In genomic region chr4:137370206-137370633, GRCh38 we compare ENCODE assay signal across 17 cellular contexts.
DNase-seq lines count a peak whose midpoint lies in the region; ATAC-seq, FAIRE-seq and TF ChIP-seq lines count a peak whose summit lies in the region.
"Had no signal": no experiment of that assay in that cellular context is flagged by ENCODE, and none has a peak within 500 bp of the region (broad histone marks: within the 10 kb centered on the region; RNA-seq: fewer than 3 reads in every experiment).

No MANE protein-coding gene starts in this region.

- FAIRE-seq in K562 (lab: Jason Lieb, UNC), result no peak
- FAIRE-seq in keratinocyte (lab: Jason Lieb, UNC), result no peak

- no peak for TF ChIP-seq CTCF in AG04449 (IDR thresholded peaks at IDR 0.05; ENCODE audit: insufficient read depth, low read length, missing control alignments)
- TF ChIP-seq CTCF in IMR-90 (conservative IDR thresholded peaks at IDR 0.05; ENCODE audit: low read depth, low read length), result no peak
- no peak for TF ChIP-seq CTCF in K562 (IDR thresholded peaks at IDR 0.05 in 2 of 3, conservative IDR thresholded peaks at IDR 0.05 in 1 of 3; ENCODE audit: insufficient read depth in 2 of 3, low read depth in 1 of 3, low read length in 3 of 3)
- no peak for TF ChIP-seq CTCF in keratinocyte (optimal IDR thresholded peaks at IDR 0.05 in 1 of 3, IDR thresholded peaks at IDR 0.05 in 1 of 3, conservative IDR thresholded peaks at IDR 0.05 in 1 of 3; ENCODE audit: extremely low read depth in 1 of 3, insufficient read depth in 2 of 3, low read length in 3 of 3)
- TF ChIP-seq CTCF in progenitor cell of endocrine pancreas (IDR thresholded peaks at IDR 0.05; ENCODE audit: unreplicated experiment), result no peak

- H3K9me3 ChIP-seq in IMR-90 (ENCODE audit: control insufficient read depth, insufficient read depth, low read length) (no peaks in the 10 kb centered on the region), K562 (replicated peaks; ENCODE audit: control insufficient read depth, insufficient read depth, low read depth, low read length) (peaks cover 1% of the 10 kb centered on the region; the same call in 1 of the 2 replicates), keratinocyte (ENCODE audit: control insufficient read depth, low read depth, low read length) (no peaks in the 10 kb centered on the region)

- DNase-seq in AG04449 (ENCODE audit: low read depth, low spot score), result peak; percentile 42
- DNase-seq in IMR-90, result peak; percentile 85
- DNase-seq in K562 (ENCODE audit: extremely low read depth in 1 of 4, low spot score in 3 of 4), result no peak
- peak; percentile 33 for DNase-seq in keratinocyte (ENCODE audit: low read depth, low spot score)
- DNase-seq in NCI-H82 treated with DMSO at 0.1 percent for 48 hours (lab: John Stamatoyannopoulos, UW; ENCODE audit: unreplicated experiment), result no peak
- no peak for DNase-seq in progenitor cell of endocrine pancreas (ENCODE audit: low spot score, unreplicated experiment)
- no peak for DNase-seq in GDM1 (lab: John Stamatoyannopoulos, UW)
- DNase-seq: activated CD4-positive, alpha-beta T cell treated with anti-CD3 and anti-CD28 coated beads, Interleukin-2, amount 50 U/mL, for 1 hour; amygdala; effector memory CD4-positive, alpha-beta T cell; NCI-H1694 treated with DMSO at 0.1 percent for 48 hours; NCI-H526 treated with DMSO at 0.1 percent for 48 hours; stimulated activated CD4-positive, alpha-beta T cell treated with anti-CD3 and anti-CD28 coated beads, Interleukin-15, amount 100 ng/mL, for 24 hours had no signal

- no peak overlapping the region for H3K4me3 Mint-ChIP-seq in progenitor cell of endocrine pancreas (ENCODE audit: low read depth)
- H3K4me3 Mint-ChIP-seq: activated T-helper 1 cell treated with anti-CD3 and anti-CD28 coated beads, Interleukin-12 subunit alpha, Interleukin-12 subunit beta, Interleukin-2, Interleukin-4 antibody, amounts not matched to agents 30 ng/mL and 10 ng/mL and 1 ng/mL, durations not matched to agents 14 hours and 24 hours and 36 hours; memory B cell had no signal

- no peaks in the 10 kb centered on the region for H3K36me3 Mint-ChIP-seq in progenitor cell of endocrine pancreas (ENCODE audit: insufficient read depth)
- H3K36me3 Mint-ChIP-seq: memory B cell had no signal

- no peak overlapping the region for H3K18ac ChIP-seq in IMR-90 (ENCODE audit: low read depth, low read length)

- POLR2A ChIA-PET in AG04449 (lab: Yijun Ruan, JAX), result no interaction called here
- POLR2A ChIA-PET in IMR-90 (lab: Charles Lee; ENCODE audit: unreplicated experiment), result no interaction called here
- POLR2A ChIA-PET in K562 (lab: Yijun Ruan, JAX), result no interaction called here

- H4K8ac ChIP-seq in IMR-90 (ENCODE audit: low read depth in 2 of 2, low read length in 2 of 2), result no peak overlapping the region; a peak in 1 of 4 replicates

- intact Hi-C loops in IMR-90 (cut with micrococcal nuclease) (loop anchor here (5.0 to 10.0 kb wide), 2 partner anchors 147 to 245 kb away; no protein-coding TSS in a partner anchor), K562 (cut with micrococcal nuclease) (no loop called here)

- H2AFZ ChIP-seq in IMR-90 (replicated peaks; ENCODE audit: low read length, poor library complexity) (no peak overlapping the region), K562 (ENCODE audit: low read depth, low read length) (no peak overlapping the region), keratinocyte (ENCODE audit: control insufficient read depth, low read length) (no peak overlapping the region)

- TF ChIP-seq RAD21 in IMR-90 (IDR thresholded peaks at IDR 0.05; ENCODE audit: low read length), result no peak
- no peak for TF ChIP-seq RAD21 in K562 (CRISPR knock-in tag; conservative IDR thresholded peaks at IDR 0.05 in 1 of 2, IDR thresholded peaks at IDR 0.05 in 1 of 2)

- H2BK20ac ChIP-seq in IMR-90 (ENCODE audit: low read depth, low read length), result no peak overlapping the region

- TF ChIP-seq POLR2A in IMR-90 (IDR thresholded peaks at IDR 0.05; ENCODE audit: low read depth, low read length), result no peak
- no peak for TF ChIP-seq POLR2A in K562 (conservative IDR thresholded peaks at IDR 0.05)

- H3K27me3 ChIP-seq in IMR-90 (ENCODE audit: control insufficient read depth, insufficient read depth, low read length) (no peaks in the 10 kb centered on the region), K562 (ENCODE audit: control insufficient read depth in 2 of 2, insufficient read depth in 2 of 2, low read length in 2 of 2) (no peaks in the 10 kb centered on the region), keratinocyte (ENCODE audit: control insufficient read depth, extremely low read depth, insufficient read depth, low read length) (no peaks in the 10 kb centered on the region)

- no peak overlapping the region for H3K23ac ChIP-seq in IMR-90 (ENCODE audit: low read depth, low read length)

- H4K20me1 ChIP-seq in IMR-90 (ENCODE audit: insufficient read depth, low read length), result no peaks in the 10 kb centered on the region
- H4K20me1 ChIP-seq in K562 (replicated peaks; ENCODE audit: control insufficient read depth, insufficient read depth, low read length), result no peaks in the 10 kb centered on the region
- H4K20me1 ChIP-seq in keratinocyte (ENCODE audit: control insufficient read depth, extremely low read depth, insufficient read depth, low read length), result no peaks in the 10 kb centered on the region

- no peak overlapping the region for H2BK120ac ChIP-seq in IMR-90 (ENCODE audit: low read depth, low read length)

- TF ChIP-seq EP300 in K562 (IDR thresholded peaks at IDR 0.05; ENCODE audit: low read length), result no peak

- ATAC-seq in IMR-90 (ENCODE audit: low read depth), result peak; percentile 68
- no peak for ATAC-seq in K562
- ATAC-seq in HG03342 (IDR thresholded peaks at IDR 0.05; ENCODE audit: unreplicated experiment), result no peak

- CTCF ChIA-PET in AG04449 (lab: Yijun Ruan, JAX), result no interaction called here
- CTCF ChIA-PET in IMR-90 (lab: Yijun Ruan, JAX), result interaction anchor here (0.7 kb wide), 1 partner anchor 162 kb away, joined by 3 read pairs; no protein-coding TSS in a partner anchor
- CTCF ChIA-PET in K562 (lab: Yijun Ruan, JAX; ENCODE audit: low intra/inter-chr PET ratio), result no interaction called here

- H3K4me1 ChIP-seq in IMR-90 (ENCODE audit: control insufficient read depth, insufficient read depth, low read length) (peaks cover 12% of the 10 kb centered on the region), K562 (replicated peaks in 1 of 2; ENCODE audit: control insufficient read depth in 2 of 2, insufficient read depth in 2 of 2, low read length in 2 of 2) (no peaks in the 10 kb centered on the region), keratinocyte (ENCODE audit: control insufficient read depth, extremely low read depth, insufficient read depth, low read length) (peaks cover 28% of the 10 kb centered on the region)

- H3K56ac ChIP-seq in IMR-90 (ENCODE audit: extremely low read depth, insufficient read depth, low read length), result no peak overlapping the region

- no peak overlapping the region for H2BK15ac ChIP-seq in IMR-90 (ENCODE audit: low read depth, low read length)

- H3K9me1 ChIP-seq in IMR-90 (ENCODE audit: insufficient read depth, low read length) (0 out of 2 replicates have a peak, but pooled peaks cover 3% of the 10 kb centered on the region), K562 (ENCODE audit: control insufficient read depth, insufficient read depth, low read length) (no peaks in the 10 kb centered on the region), keratinocyte (ENCODE audit: control insufficient read depth, extremely low read depth, insufficient read depth, low read length) (no peaks in the 10 kb centered on the region)

- H2AK9ac ChIP-seq in IMR-90 (replicated peaks; ENCODE audit: low read depth, low read length, poor library complexity), result no peak overlapping the region

- H3K27ac ChIP-seq in IMR-90 (ENCODE audit: insufficient read depth, low read length), result no peak overlapping the region
- no peak overlapping the region for H3K27ac ChIP-seq in K562 (ENCODE audit: extremely low read depth, low read depth, low read length)
- H3K27ac ChIP-seq in keratinocyte (ENCODE audit: control insufficient read depth, insufficient read depth, low read length), result peak overlapping the region; percentile 55
- H3K27ac ChIP-seq: KMS-11 had no signal

- no peaks in the 10 kb centered on the region for H3K27me3 Mint-ChIP-seq in progenitor cell of endocrine pancreas
- H3K27me3 Mint-ChIP-seq: memory B cell had no signal

- H3K9me3 Mint-ChIP-seq in progenitor cell of endocrine pancreas (ENCODE audit: low read depth), result no peaks in the 10 kb centered on the region
- H3K9me3 Mint-ChIP-seq: activated T-helper 1 cell treated with anti-CD3 and anti-CD28 coated beads, Interleukin-12 subunit alpha, Interleukin-12 subunit beta, Interleukin-2, Interleukin-4 antibody, amounts not matched to agents 30 ng/mL and 10 ng/mL and 1 ng/mL, durations not matched to agents 14 hours and 24 hours and 36 hours had no signal

- H3K36me3 ChIP-seq in IMR-90 (ENCODE audit: control insufficient read depth, insufficient read depth, low read length) (no peaks in the 10 kb centered on the region), K562 (ENCODE audit: control insufficient read depth, insufficient read depth, low read length) (no peaks in the 10 kb centered on the region), keratinocyte (ENCODE audit: control insufficient read depth in 2 of 2, extremely low read depth in 1 of 2, insufficient read depth in 2 of 2, low read length in 2 of 2) (no peaks in the 10 kb centered on the region)

- no peak overlapping the region for H2AK5ac ChIP-seq in IMR-90 (ENCODE audit: low read depth, low read length)

- H3K4me3 ChIP-seq in AG04449 (ENCODE audit: low read depth, low read length), result no peak overlapping the region
- H3K4me3 ChIP-seq in IMR-90 (ENCODE audit: insufficient read depth, low read depth, low read length), result no peak overlapping the region
- no peak overlapping the region for H3K4me3 ChIP-seq in K562
- no peak overlapping the region for H3K4me3 ChIP-seq in keratinocyte (ENCODE audit: control insufficient read depth in 2 of 3, extremely low read depth in 1 of 3, insufficient read depth in 2 of 3, low read depth in 1 of 3, low read length in 3 of 3)

- H3K9ac ChIP-seq in IMR-90 (ENCODE audit: low read depth, low read length) (no peak overlapping the region), K562 (ENCODE audit: insufficient read depth in 1 of 2, low read depth in 2 of 2, low read length in 2 of 2) (no peak overlapping the region), keratinocyte (ENCODE audit: control insufficient read depth, extremely low read depth, insufficient read depth, low read length) (no peak overlapping the region)
- H3K9ac ChIP-seq: KMS-11 had no signal

- H3K4me1 Mint-ChIP-seq in progenitor cell of endocrine pancreas (ENCODE audit: low read depth), result peaks cover 1% of the 10 kb centered on the region
- H3K4me1 Mint-ChIP-seq: memory B cell had no signal

- in situ Hi-C loops in IMR-90 (cut with MboI; ENCODE audit: low sequenced_read_pairs) (no loop called here), K562 (cut with MboI) (no loop called here)

- no CpG with 5 or more reads among the region's 3 CpGs for WGBS in IMR-90 (ENCODE audit: extremely low coverage in 2 of 2, insufficient read length in 1 of 2), 2 experiments
- WGBS in K562 (ENCODE audit: insufficient coverage, low coverage, missing lambda C conversion rate), result 8% methylated on average over 3 of the region's 3 CpGs

- no peak overlapping the region for H4K91ac ChIP-seq in IMR-90 (ENCODE audit: insufficient read depth, low read depth, low read length)

- H3K79me1 ChIP-seq in IMR-90 (ENCODE audit: low read depth in 1 of 2, low read length in 2 of 2), result no peaks in the 10 kb centered on the region

- no peak overlapping the region for H3K14ac ChIP-seq in IMR-90 (replicated peaks; ENCODE audit: low read depth, low read length)

- no peak overlapping the region for H3K27ac Mint-ChIP-seq in progenitor cell of endocrine pancreas
- H3K27ac Mint-ChIP-seq: activated T-helper 1 cell treated with anti-CD3 and anti-CD28 coated beads, Interleukin-12 subunit alpha, Interleukin-12 subunit beta, Interleukin-2, Interleukin-4 antibody, amounts not matched to agents 30 ng/mL and 10 ng/mL and 1 ng/mL, durations not matched to agents 14 hours and 24 hours and 36 hours; memory B cell had no signal

- dilution Hi-C loops in IMR-90 (cut with HindIII; ENCODE audit: low sequenced_read_pairs, unreplicated experiment) (no loop called here), keratinocyte (cut with MboI; ENCODE audit: extremely low pct_ligation_motif_present, low sequenced_read_pairs) (no loop called here)

- H3K4me2 ChIP-seq in IMR-90 (ENCODE audit: low read depth, low read length) (peak overlapping the region; percentile 57; the same call in 1 of the 2 replicates), K562 (ENCODE audit: insufficient read depth, low read length) (no peak overlapping the region), keratinocyte (ENCODE audit: control insufficient read depth, extremely low read depth, insufficient read depth, low read depth, low read length) (no peak overlapping the region)
- H3K4me2 ChIP-seq: KMS-11 had no signal

- H4K5ac ChIP-seq in IMR-90 (ENCODE audit: low read depth, low read length), result no peak overlapping the region

- BruUV-seq in IMR-90 (replicated peaks; lab: Mats Ljungman, UMichigan) (no TSS peak), K562 (replicated peaks; lab: Mats Ljungman, UMichigan) (no TSS peak)

- H3K79me2 ChIP-seq in K562 (ENCODE audit: control insufficient read depth, insufficient read depth, low read length), result no peaks in the 10 kb centered on the region
- H3K79me2 ChIP-seq in keratinocyte (ENCODE audit: control insufficient read depth, insufficient read depth, low read length), result no peaks in the 10 kb centered on the region

- peak overlapping the region; percentile 96 for H2BK5ac ChIP-seq in IMR-90 (ENCODE audit: low read depth, low read length, poor library complexity, severe bottlenecking)

- H3K4ac ChIP-seq in IMR-90 (ENCODE audit: low read depth, low read length), result no peak overlapping the region

Comparison
In these comparisons a context has a peak if more than half of its experiments do, and no peak if none do; other contexts are left out.
1. DNase-seq: peak in AG04449 (single experiment), IMR-90 (single experiment) and keratinocyte (single experiment); none in K562 (0 of 4), NCI-H82 treated with DMSO at 0.1 percent for 48 hours (single experiment), progenitor cell of endocrine pancreas (single experiment) and GDM1 (single experiment).